8 cellular contexts compared by ENCODE assay signal in the genomic region with DNA sequence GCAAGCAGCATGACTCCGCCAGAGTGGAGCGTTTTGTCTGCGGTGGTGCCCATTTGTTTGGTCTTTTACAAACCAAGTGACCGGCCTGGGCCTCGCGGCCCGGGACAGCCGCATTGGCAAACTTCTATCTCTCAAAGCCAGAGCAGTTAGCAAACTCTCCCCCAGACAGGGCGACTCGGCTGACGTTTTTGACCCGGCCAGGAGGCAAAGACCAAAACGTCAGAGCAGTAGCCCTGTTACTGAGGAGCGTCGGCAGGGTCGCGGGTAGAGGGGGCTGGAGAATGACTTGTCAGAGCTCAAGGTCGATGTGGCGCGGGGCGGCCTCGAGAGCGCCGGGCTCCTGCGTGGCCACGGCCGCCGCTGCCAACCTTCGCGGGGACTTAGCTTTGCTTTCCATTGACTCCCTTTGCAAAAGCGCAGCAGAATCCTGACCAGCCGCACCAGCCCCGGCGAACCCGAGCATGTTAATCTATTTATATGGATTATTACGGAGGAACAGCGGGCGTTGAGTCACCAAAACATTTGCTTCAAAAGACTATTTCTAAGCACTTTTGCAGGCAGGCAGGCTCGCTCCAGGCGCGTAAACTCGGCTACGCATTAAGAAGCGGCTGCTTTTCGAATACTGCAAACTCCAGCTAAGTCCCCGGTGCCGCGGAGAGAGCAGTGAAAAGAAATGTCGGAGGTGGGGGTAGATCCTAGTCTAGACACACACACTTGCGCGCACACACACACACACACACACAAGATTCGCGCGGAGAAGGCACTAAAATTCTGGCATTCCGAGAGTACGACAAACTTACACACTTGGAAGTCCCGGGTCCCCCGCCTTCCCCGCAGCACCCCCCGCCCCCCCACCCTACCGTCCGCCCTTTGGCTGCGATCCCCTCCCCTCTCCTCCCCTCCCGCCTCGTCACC. TPM values are rescaled to one million over a fixed set of nuclear protein-coding genes. Genes with fewer than 3 reads are reported as not detected.
DNase-seq lines count a peak whose midpoint lies in the region; ATAC-seq, FAIRE-seq and TF ChIP-seq lines count a peak whose summit lies in the region.

No MANE protein-coding gene starts in this region.

- H3K36me3 ChIP-seq in HepG2 (replicated peaks in 1 of 2; ENCODE audit: control insufficient read depth in 1 of 2, insufficient read depth in 2 of 2, low read length in 2 of 2) (peaks cover 10 to 20% of the 10 kb centered on the region in 2 experiments), urinary bladder (ENCODE audit: insufficient read depth) (no peaks in the 10 kb centered on the region)

- H3K36me3 Mint-ChIP-seq in activated CD4-positive, alpha-beta T cell treated with anti-CD3 and anti-CD28 coated beads, Interleukin-2, amount 10 ng/mL, durations not matched to agents 24 days and 14 days (ENCODE audit: low read depth): peaks cover 5% of the 10 kb centered on the region

- no peak for TF ChIP-seq POLR2A in HepG2 (IDR thresholded peaks at IDR 0.05; ENCODE audit: insufficient read depth in 1 of 2, low read depth in 2 of 2, low read length in 2 of 2)

- peak; percentile 43 for ATAC-seq in HepG2
- ATAC-seq in activated CD4-positive, CD25-positive, alpha-beta regulatory T cell treated with anti-CD3 and anti-CD28 coated beads, Interleukin-2, amount 50 U/mL, for 24 hours: no peak

- TF ChIP-seq RAD21 in HepG2 (CRISPR knock-in tag; IDR thresholded peaks at IDR 0.05): no peak; the same call in 1 of the 2 replicates

- H3K27me3 Mint-ChIP-seq in activated CD4-positive, alpha-beta T cell treated with anti-CD3 and anti-CD28 coated beads, Interleukin-2, amount 10 ng/mL, durations not matched to agents 24 days and 14 days: peaks cover 73% of the 10 kb centered on the region

- H4K20me1 ChIP-seq in HepG2 (ENCODE audit: insufficient read depth, low read length): peaks cover 43% of the 10 kb centered on the region

- under 1% methylated on average over 48 of the region's 65 CpGs for WGBS in HepG2 (ENCODE audit: low lambda C conversion rate)
- 3% methylated on average over 65 of the region's 65 CpGs for WGBS in urinary bladder

- no peaks in the 10 kb centered on the region for H3K9me3 Mint-ChIP-seq in activated CD4-positive, alpha-beta T cell treated with anti-CD3 and anti-CD28 coated beads, Interleukin-2, amount 10 ng/mL, durations not matched to agents 24 days and 14 days

- H3K9me3 ChIP-seq in HepG2 (ENCODE audit: low read length): no peaks in the 10 kb centered on the region

- intact Hi-C loops in activated CD4-positive, alpha-beta T cell treated with anti-CD3 and anti-CD28 coated beads, Interleukin-2, amount 10 ng/mL, durations not matched to agents 24 days and 14 days (cut with micrococcal nuclease): loop anchor here (5.0 kb wide), 1 partner anchor 1483 kb away; no protein-coding TSS in a partner anchor
- intact Hi-C loops in HepG2 (cut with micrococcal nuclease; ENCODE audit: unreplicated experiment): loop anchor here (1.0 to 10.0 kb wide), 10 partner anchors 27 to 1483 kb away; no protein-coding TSS in a partner anchor

- no peaks in the 10 kb centered on the region; a peak in 1 of 5 replicates for H3K27me3 ChIP-seq in HepG2 (ENCODE audit: control insufficient read depth in 1 of 2, insufficient read depth in 2 of 2, low read length in 2 of 2)

- FAIRE-seq in HepG2 (lab: Jason Lieb, UNC): peak; percentile 55

- H3K27ac ChIP-seq in HepG2 (ENCODE audit: extremely low read length, insufficient read depth, low read length) (peak overlapping the region; percentile 79), urinary bladder (ENCODE audit: low read depth) (no peak overlapping the region)

- in situ Hi-C loops in HepG2 (cut with HindIII; ENCODE audit: extremely low pct_ligation_motif_present, low pct_unique_long_range_greater_than_20kb): loop anchor here (5.0 to 10.0 kb wide), 5 partner anchors 282 to 1485 kb away; no protein-coding TSS in a partner anchor

- peak overlapping the region; percentile 10 for H2AFZ ChIP-seq in HepG2 (ENCODE audit: low read length)

- H3K4me1 ChIP-seq in HepG2 (ENCODE audit: insufficient read depth, low read length) (peaks cover 40% of the 10 kb centered on the region), urinary bladder (ENCODE audit: insufficient read depth) (no peaks in the 10 kb centered on the region)

- H3K9ac ChIP-seq in HepG2 (ENCODE audit: insufficient read depth, low read depth, low read length): peak overlapping the region; percentile 75

- TF ChIP-seq EP300 in HepG2 (IDR thresholded peaks at IDR 0.05; ENCODE audit: low read depth in 2 of 2, low read length in 2 of 2) (peak in 1 of 2 experiments; percentile 25; a peak in 1 of 4 replicates), HepG2 (CRISPR knock-in tag; IDR thresholded peaks at IDR 0.05; ENCODE audit: borderline replicate concordance) (peak; percentile 23; the same call in 1 of the 2 replicates)

- peaks cover 45% of the 10 kb centered on the region for H3K79me2 ChIP-seq in HepG2 (ENCODE audit: insufficient read depth, low read length)

- H3K4me3 Mint-ChIP-seq in activated CD4-positive, alpha-beta T cell treated with anti-CD3 and anti-CD28 coated beads, Interleukin-2, amount 10 ng/mL, durations not matched to agents 24 days and 14 days: no peak overlapping the region

- peaks cover 8% of the 10 kb centered on the region for H3K4me1 Mint-ChIP-seq in activated CD4-positive, alpha-beta T cell treated with anti-CD3 and anti-CD28 coated beads, Interleukin-2, amount 10 ng/mL, durations not matched to agents 24 days and 14 days

- H3K27ac Mint-ChIP-seq in activated CD4-positive, alpha-beta T cell treated with anti-CD3 and anti-CD28 coated beads, Interleukin-2, amount 10 ng/mL, durations not matched to agents 24 days and 14 days: peak overlapping the region; percentile 68

- POLR2A ChIA-PET in HepG2 (lab: Yijun Ruan, JAX): interaction anchor here (0.6 to 6.9 kb wide), 77 partner anchors 9 to 1676 kb away, joined by 3 to 96 read pairs (median 5); no protein-coding TSS in a partner anchor

- H3K4me2 ChIP-seq in HepG2 (ENCODE audit: low read depth, low read length): peak overlapping the region; percentile 93

- BruUV-seq in HepG2 (replicated peaks; lab: Mats Ljungman, UMichigan): no TSS peak

- peak; percentile 58 for DNase-seq in activated CD4-positive, alpha-beta T cell treated with anti-CD3 and anti-CD28 coated beads, Interleukin-2, amount 10 ng/mL, durations not matched to agents 24 days and 14 days
- DNase-seq in activated CD4-positive, alpha-beta T cell treated with anti-CD3 and anti-CD28 coated beads for 4 hours: no peak
- DNase-seq in NCI-H345 (lab: John Stamatoyannopoulos, UW) (peak; percentile 65), cerebellar cortex (ENCODE audit: low spot score) (peak; percentile 10), HepG2 (ENCODE audit: low spot score) (peak; percentile 79)
- DNase-seq in stimulated activated CD4-positive, alpha-beta T cell treated with anti-CD3 and anti-CD28 coated beads, Interleukin-4, amount 100 ng/mL, for 1 hour: no peak

- H3K4me3 ChIP-seq in HepG2 (replicated peaks in 1 of 3; ENCODE audit: insufficient read depth in 1 of 3, low read depth in 2 of 3, low read length in 3 of 3): peak overlapping the region; percentile 65 to 100 (median 86)
- peak overlapping the region; percentile 19 for H3K4me3 ChIP-seq in urinary bladder (ENCODE audit: low read depth, low read length)

- CTCF ChIA-PET in HepG2 (lab: Yijun Ruan, JAX; ENCODE audit: low intra/inter-chr PET ratio, low total read pairs): interaction anchor here (1.4 kb wide), 1 partner anchor 420 kb away, joined by 4 read pairs; no protein-coding TSS in a partner anchor

- TF ChIP-seq CTCF in HepG2 (CRISPR knock-in tag; IDR thresholded peaks at IDR 0.05): peak; percentile 41

TF ChIP-seq in HepG2, 621 proteins besides CTCF, POLR2A, EP300 and RAD21 (continues in another document):
- TF ChIP-seq, protein P1, sequence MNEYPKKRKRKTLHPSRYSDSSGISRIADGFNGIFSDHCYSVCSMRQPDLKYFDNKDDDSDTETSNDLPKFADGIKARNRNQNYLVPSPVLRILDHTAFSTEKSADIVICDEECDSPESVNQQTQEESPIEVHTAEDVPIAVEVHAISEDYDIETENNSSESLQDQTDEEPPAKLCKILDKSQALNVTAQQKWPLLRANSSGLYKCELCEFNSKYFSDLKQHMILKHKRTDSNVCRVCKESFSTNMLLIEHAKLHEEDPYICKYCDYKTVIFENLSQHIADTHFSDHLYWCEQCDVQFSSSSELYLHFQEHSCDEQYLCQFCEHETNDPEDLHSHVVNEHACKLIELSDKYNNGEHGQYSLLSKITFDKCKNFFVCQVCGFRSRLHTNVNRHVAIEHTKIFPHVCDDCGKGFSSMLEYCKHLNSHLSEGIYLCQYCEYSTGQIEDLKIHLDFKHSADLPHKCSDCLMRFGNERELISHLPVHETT (CRISPR knock-in tag; conservative IDR thresholded peaks at IDR 0.05): 0 out of 2 replicates have a peak, but pooled peaks have one; percentile 46
- TF ChIP-seq ZNF230 (CRISPR knock-in tag; IDR thresholded peaks at IDR 0.05): peak; percentile 63; the same call in 1 of the 2 replicates

RNA-seq across cellular contexts. Expression of a gene that starts 0.6 kb away (rescaled TPM):
- not detected in 2 replicates for total RNA-seq in activated CD4-positive, alpha-beta T cell treated with anti-CD3 and anti-CD28 coated beads, Interleukin-2, amount 10 ng/mL, durations not matched to agents 24 days and 14 days
- total RNA-seq in HepG2 (2016; rRNA removed; fragmentation: Illumina TruSeq; extraction: Trizol): 27.6 and 40.1 TPM in 2 replicates
- total RNA-seq in HepG2 (2016; cell fraction: cytosol; rRNA removed; fragmentation: Illumina TruSeq; extraction: Trizol; ENCODE audit: low read depth): 6.2 and 7.6 TPM in 2 replicates
- 27.6 and 38.4 TPM in 2 replicates for total RNA-seq in HepG2 (2016; cell fraction: insoluble cytoplasmic fraction; rRNA removed; fragmentation: Illumina TruSeq; extraction: Trizol)
- 33.8 and 35.1 TPM in 2 replicates for total RNA-seq in HepG2 (2016; cell fraction: membrane; rRNA removed; fragmentation: Illumina TruSeq; extraction: Trizol)
- 41.9 and 42.0 TPM in 2 replicates for total RNA-seq in HepG2 (2016; cell fraction: nucleus; rRNA removed; fragmentation: Illumina TruSeq; extraction: Trizol)
- 16.1 and 18.5 TPM in 2 replicates for polyA plus RNA-seq in HepG2 (2011; rRNA removed)
- polyA plus RNA-seq in HepG2 (2011; cell fraction: cytosol; rRNA removed): 16.5 and 16.7 TPM in 2 replicates
- polyA plus RNA-seq in HepG2 (2011; cell fraction: nucleus; rRNA removed): 27.0 and 29.5 TPM in 2 replicates
- polyA plus RNA-seq in HepG2 (2012): 52.8 and 54.6 TPM in 2 replicates
- polyA plus RNA-seq in HepG2 (2016; cell fraction: cytosol; fragmentation: Illumina TruSeq; extraction: Trizol; ENCODE audit: low read depth): 4.1 and 5.3 TPM in 2 replicates
- polyA plus RNA-seq in HepG2 (2016; cell fraction: insoluble cytoplasmic fraction; fragmentation: Illumina TruSeq; extraction: Trizol; ENCODE audit: low read depth): 85.8 and 117 TPM in 2 replicates
- polyA plus RNA-seq in HepG2 (2016; cell fraction: membrane; fragmentation: Illumina TruSeq; extraction: Trizol; ENCODE audit: low read depth): 19.3 and 23.2 TPM in 2 replicates
- polyA plus RNA-seq in HepG2 (2016; cell fraction: nucleus; fragmentation: Illumina TruSeq; extraction: Trizol; ENCODE audit: insufficient read depth, low read depth): 116 and 117 TPM in 2 replicates
- polyA minus RNA-seq in HepG2 (2011; rRNA and poly(A)+ RNA removed; ENCODE audit: low replicate concordance): 44.5 TPM in 1 of 2 replicates, not detected in the other
- 90.2 and 106 TPM in 2 replicates for polyA minus RNA-seq in HepG2 (2011; cell fraction: cytosol; rRNA and poly(A)+ RNA removed)
- 25.2 and 26.5 TPM in 2 replicates for polyA minus RNA-seq in HepG2 (2011; cell fraction: nucleus; rRNA and poly(A)+ RNA removed)
- 3.2 TPM for total RNA-seq in urinary bladder
- 1.8 TPM for polyA plus RNA-seq in urinary bladder

Comparison
In these comparisons a context has a peak if more than half of its experiments do, and no peak if none do; other contexts are left out.
1. DNase-seq: peak in activated CD4-positive, alpha-beta T cell treated with anti-CD3 and anti-CD28 coated beads, Interleukin-2, amount 10 ng/mL, durations not matched to agents 24 days and 14 days (single experiment), NCI-H345 (single experiment), cerebellar cortex (single experiment) and HepG2 (single experiment); none in activated CD4-positive, alpha-beta T cell treated with anti-CD3 and anti-CD28 coated beads for 4 hours (0 of 2) and stimulated activated CD4-positive, alpha-beta T cell treated with anti-CD3 and anti-CD28 coated beads, Interleukin-4, amount 100 ng/mL, for 1 hour (single experiment).